Comparison of ENCODE assay signal across 11 cellular contexts in the genomic region with DNA sequence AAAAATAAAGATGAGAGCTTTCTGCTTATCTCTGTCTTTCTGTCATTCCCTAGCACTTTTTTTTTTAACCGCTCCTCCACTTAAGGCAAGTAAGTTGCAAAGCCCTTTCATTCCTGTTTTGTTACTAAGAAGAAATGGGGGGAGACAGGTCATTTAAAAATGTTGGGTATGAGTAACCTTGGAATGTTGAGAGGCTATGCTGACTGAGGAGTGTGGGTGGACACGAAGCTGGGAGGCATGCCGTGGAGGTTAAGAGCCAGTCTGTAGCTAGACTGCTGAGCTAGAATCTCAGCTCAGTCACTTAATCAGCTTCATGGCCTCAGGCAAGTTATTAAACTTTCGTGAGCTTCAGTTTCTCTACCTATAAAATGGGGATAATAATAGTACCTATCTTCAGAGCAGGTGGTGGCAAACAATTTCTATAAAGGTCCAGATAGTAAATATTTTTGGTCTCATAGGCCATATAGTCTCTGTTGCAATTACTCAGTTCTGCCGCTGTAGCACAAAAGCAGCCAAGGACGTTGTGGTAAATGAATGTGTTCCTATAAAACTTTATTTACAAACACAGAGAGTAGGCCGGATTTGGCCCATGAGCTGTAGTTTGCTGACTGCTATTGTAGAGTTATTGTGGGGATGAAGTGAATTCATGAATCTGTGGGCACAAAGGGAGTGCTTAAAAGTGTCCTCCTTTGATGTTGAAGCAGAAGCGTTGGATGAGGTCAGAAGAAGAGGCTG.
DNase-seq lines count a peak whose midpoint lies in the region; ATAC-seq and TF ChIP-seq lines count a peak whose summit lies in the region.
"Had no signal": no experiment of that assay in that cellular context is flagged by ENCODE, and none has a peak within 500 bp of the region (broad histone marks: within the 10 kb centered on the region; RNA-seq: fewer than 3 reads in every experiment).

No MANE protein-coding gene starts in this region.

- H2AFZ ChIP-seq in trophoblast cell (ENCODE audit: insufficient read depth, low read length, poor library complexity) = no peak overlapping the region

- H4K12ac ChIP-seq in trophoblast cell (ENCODE audit: low read depth, low read length) = no peak overlapping the region

- intact Hi-C loops in Panc1 (cut with micrococcal nuclease; ENCODE audit: unreplicated experiment) = no loop called here

- in situ Hi-C loops in Panc1 (cut with HindIII; ENCODE audit: low pct_unique_long_range_greater_than_20kb, low sequenced_read_pairs) = no loop called here

- H3K4ac ChIP-seq in trophoblast cell (ENCODE audit: low read depth, low read length) = no peak overlapping the region

- CTCF ChIA-PET in Panc1 (lab: Charles Lee) = no interaction called here

- ATAC-seq in Panc1 = no peak
- no peak for ATAC-seq in GM18867 (IDR thresholded peaks at IDR 0.05; ENCODE audit: unreplicated experiment)

- H3K36me3 ChIP-seq in Panc1 (ENCODE audit: control insufficient read depth, insufficient read depth, low read length) = no peaks in the 10 kb centered on the region
- no peaks in the 10 kb centered on the region for H3K36me3 ChIP-seq in trophoblast cell (ENCODE audit: control insufficient read depth in 1 of 2, insufficient read depth in 2 of 2, low read length in 2 of 2)

- POLR2A ChIA-PET in Panc1 (lab: Charles Lee) = no interaction called here

- DNase-seq in EL (peak; percentile 98), Panc1 (ENCODE audit: low read depth, low spot score) (no peak), epithelial cell of prostate (ENCODE audit: low read depth, low spot score) (peak; percentile 75), trophoblast cell (peak; percentile 85 to 92), NCI-H1048 (lab: John Stamatoyannopoulos, UW) (no peak), NCI-H1105 (lab: John Stamatoyannopoulos, UW) (no peak), T-helper 2 cell (no peak)
- DNase-seq: activated CD8-positive, alpha-beta memory T cell treated with anti-CD3 and anti-CD28 coated beads, Interleukin-2, amount 50 U/mL, for 48 hours; DMS79; NCI-H446 had no signal

- H3K27ac ChIP-seq in Panc1 (ENCODE audit: low read length) = no peak overlapping the region
- peak overlapping the region; percentile 21 for H3K27ac ChIP-seq in epithelial cell of prostate
- H3K27ac ChIP-seq in trophoblast cell (ENCODE audit: low read depth, low read length) = no peak overlapping the region

- no peak overlapping the region for H3K9ac ChIP-seq in trophoblast cell (ENCODE audit: low read length)

- no peak overlapping the region for H3K18ac ChIP-seq in trophoblast cell (ENCODE audit: low read length)

- H3K14ac ChIP-seq in trophoblast cell (ENCODE audit: low read length) = no peak overlapping the region

- peaks cover 6% of the 10 kb centered on the region for H3K79me1 ChIP-seq in trophoblast cell (ENCODE audit: low read length)

- H2BK12ac ChIP-seq in trophoblast cell (ENCODE audit: low read length) = peak overlapping the region; percentile 87

- WGBS in trophoblast cell (ENCODE audit: extremely low coverage, insufficient coverage, insufficient read length) = no CpG with 5 or more reads among the region's 8 CpGs

- no peak overlapping the region for H2BK5ac ChIP-seq in trophoblast cell (ENCODE audit: low read depth, low read length, poor library complexity)

- H3K79me2 ChIP-seq in trophoblast cell (ENCODE audit: control insufficient read depth, insufficient read depth, low read length, poor library complexity) = no peaks in the 10 kb centered on the region

- H3K9me3 ChIP-seq in Panc1 (ENCODE audit: control insufficient read depth, insufficient read depth, low read depth, low read length) (no peaks in the 10 kb centered on the region), trophoblast cell (ENCODE audit: insufficient read depth, low read depth, low read length) (no peaks in the 10 kb centered on the region)

- H3K4me3 ChIP-seq in Panc1 (ENCODE audit: low read depth in 2 of 2, low read length in 2 of 2) = no peak overlapping the region
- H3K4me3 ChIP-seq in trophoblast cell (ENCODE audit: low read depth, low read length) = no peak overlapping the region

- H3K4me1 ChIP-seq in Panc1 (ENCODE audit: control insufficient read depth, insufficient read depth, low read length) = no peaks in the 10 kb centered on the region
- H3K4me1 ChIP-seq in trophoblast cell (ENCODE audit: control insufficient read depth in 1 of 2, insufficient read depth in 2 of 2, low read length in 2 of 2) = peaks cover 5 to 8% of the 10 kb centered on the region in 2 experiments

- peak; percentile 13; the same call in 1 of the 2 replicates for TF ChIP-seq CTCF in Panc1 (IDR thresholded peaks at IDR 0.05)

- peak overlapping the region; percentile 54 for H2BK120ac ChIP-seq in trophoblast cell (ENCODE audit: insufficient read depth, low read length, poor library complexity)

- no peak overlapping the region for H2AK5ac ChIP-seq in trophoblast cell (ENCODE audit: low read length)

- H4K91ac ChIP-seq in trophoblast cell (ENCODE audit: low read depth, low read length) = peak overlapping the region; percentile 63

- BruUV-seq in Panc1 (replicated peaks; lab: Mats Ljungman, UMichigan) = no TSS peak

- H3K4me2 ChIP-seq in trophoblast cell (ENCODE audit: low read length) = no peak overlapping the region

- H3K27me3 ChIP-seq in Panc1 (ENCODE audit: control insufficient read depth, insufficient read depth, low read length) (no peaks in the 10 kb centered on the region; the same call in 1 of the 2 replicates), trophoblast cell (ENCODE audit: insufficient read depth, low read length) (no peaks in the 10 kb centered on the region)

- H3K23ac ChIP-seq in trophoblast cell (ENCODE audit: low read length) = no peak overlapping the region

- no peak overlapping the region for H4K8ac ChIP-seq in trophoblast cell (ENCODE audit: low read depth, low read length)

Comparison
In these comparisons a context has a peak if more than half of its experiments do, and no peak if none do; other contexts are left out.
1. DNase-seq: peak in EL (single experiment), epithelial cell of prostate (single experiment) and trophoblast cell (2 of 2); none in Panc1 (single experiment), NCI-H1048 (single experiment), NCI-H1105 (single experiment) and T-helper 2 cell (0 of 5).